In the genomic region with DNA sequence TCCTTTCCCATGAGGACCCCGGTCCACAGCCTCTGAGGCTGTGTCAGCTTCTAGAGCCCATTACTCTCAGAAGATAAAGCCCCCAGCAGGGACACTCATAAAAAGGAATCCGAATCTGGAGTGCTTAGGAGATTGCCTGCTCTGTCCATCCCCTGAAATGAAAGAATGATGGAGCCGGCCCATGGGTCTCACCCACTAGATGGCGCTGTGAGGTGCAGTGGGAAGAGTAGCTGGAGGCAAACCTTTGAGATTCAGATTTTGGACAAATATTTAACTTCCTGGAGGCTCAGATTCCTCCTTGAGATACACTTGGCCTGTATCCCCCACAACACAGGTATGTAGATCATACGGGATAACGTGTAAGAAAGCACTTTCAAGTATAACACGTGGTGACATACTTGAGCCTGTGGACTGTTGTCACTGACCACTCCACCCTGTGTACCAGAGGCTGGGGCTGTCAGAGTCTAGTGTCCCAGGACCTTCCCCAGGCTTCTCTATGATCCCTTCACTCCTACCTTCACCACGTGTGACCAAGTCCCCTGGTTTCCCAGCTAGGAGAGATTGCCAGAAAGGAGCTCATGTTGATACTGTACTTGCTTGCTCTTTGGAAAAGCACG, we compare ENCODE assay signal across 8 cellular contexts. TPM values are rescaled to one million over a fixed set of nuclear protein-coding genes. Genes with fewer than 3 reads are reported as not detected.
DNase-seq lines count a peak whose midpoint lies in the region; ATAC-seq, FAIRE-seq and TF ChIP-seq lines count a peak whose summit lies in the region.

No MANE protein-coding gene starts in this region.

- H2BK120ac ChIP-seq in H1 (replicated peaks; ENCODE audit: low read depth, low read length): no peak overlapping the region

- H2BK20ac ChIP-seq in H1 (ENCODE audit: low read length): no peak overlapping the region

- peak; percentile 88 for TF ChIP-seq CTCF in C4-2B (conservative IDR thresholded peaks at IDR 0.05)
- TF ChIP-seq CTCF in HFFc6 (IDR thresholded peaks at IDR 0.05): peak; percentile 89
- TF ChIP-seq CTCF in H1 (IDR thresholded peaks at IDR 0.05; ENCODE audit: control extremely low read depth in 1 of 3, insufficient read depth in 1 of 3, low read depth in 1 of 3, low read length in 3 of 3): peak; percentile 69 to 84 (median 80)
- peak; percentile 68 for TF ChIP-seq CTCF in progenitor cell of endocrine pancreas (IDR thresholded peaks at IDR 0.05; ENCODE audit: unreplicated experiment)
- no peak for TF ChIP-seq CTCF in lower leg skin (IDR thresholded peaks at IDR 0.05)
- TF ChIP-seq CTCF in tibial nerve (IDR thresholded peaks at IDR 0.05): peak in 2 of 5 experiments; percentile 24 to 41

- intact Hi-C loops in lower leg skin (cut with DNase I; ENCODE audit: low total_unique reads): no loop called here

- no peak overlapping the region for H3K18ac ChIP-seq in H1 (ENCODE audit: extremely low read depth, low read length)

- no peaks in the 10 kb centered on the region for H3K79me2 ChIP-seq in H1 (ENCODE audit: control insufficient read depth in 1 of 2, insufficient read depth in 2 of 2, low read length in 2 of 2)

- H3K4me3 Mint-ChIP-seq in HFFc6 (no peak overlapping the region), progenitor cell of endocrine pancreas (ENCODE audit: low read depth) (no peak overlapping the region)
- no peak overlapping the region for H3K4me3 Mint-ChIP-seq in activated CD4-positive, alpha-beta T cell treated with anti-CD3 and anti-CD28 coated beads, Interleukin-2, amount 10 ng/mL, durations not matched to agents 7 days and 5 days

- H3K79me1 ChIP-seq in H1 (ENCODE audit: low read depth, low read length): no peaks in the 10 kb centered on the region

- H3K9ac ChIP-seq in H1 (replicated peaks in 1 of 4; ENCODE audit: extremely low read depth in 1 of 4, low read depth in 3 of 4, low read length in 3 of 4): no peak overlapping the region

- H2AK5ac ChIP-seq in H1 (ENCODE audit: low read depth, low read length): no peak overlapping the region

- no peak overlapping the region for H3K14ac ChIP-seq in H1 (ENCODE audit: insufficient read length)

- ATAC-seq in HG03175 (IDR thresholded peaks at IDR 0.05; ENCODE audit: unreplicated experiment): no peak

- H4K91ac ChIP-seq in H1 (replicated peaks; ENCODE audit: insufficient read length, low read length): no peak overlapping the region

- DNase-seq in HFFc6 (peak; percentile 11), H1 (ENCODE audit: low read depth in 1 of 2, low spot score in 2 of 2) (peak in 1 of 2 experiments; percentile 91), progenitor cell of endocrine pancreas (ENCODE audit: low spot score, unreplicated experiment) (peak; percentile 14), lower leg skin (ENCODE audit: low spot score in 2 of 2) (no peak), tibial nerve (ENCODE audit: low spot score in 2 of 2) (no peak)
- peak; percentile 75 for DNase-seq in activated CD4-positive, alpha-beta T cell treated with anti-CD3 and anti-CD28 coated beads, Interleukin-2, amount 10 ng/mL, durations not matched to agents 7 days and 5 days

- TF ChIP-seq EP300 in H1 (IDR thresholded peaks at IDR 0.05; ENCODE audit: borderline replicate concordance in 1 of 2, low read depth in 2 of 2, low read length in 2 of 2) (no peak), tibial nerve (IDR thresholded peaks at IDR 0.05) (no peak)

- CTCF ChIA-PET in activated CD4-positive, alpha-beta T cell treated with anti-CD3 and anti-CD28 coated beads, Interleukin-2, amount 10 ng/mL, durations not matched to agents 7 days and 5 days (lab: Charles Lee): interaction anchor here (0.5 to 4.3 kb wide), 11 partner anchors 11 to 387 kb away, joined by 3 to 42 read pairs (median 3); a partner anchor contains a TSS
- CTCF ChIA-PET in H1 (lab: Charles Lee; ENCODE audit: partially characterized antibody): interaction anchor here (0.6 to 7.2 kb wide), 30 partner anchors 8 to 1269 kb away, joined by 3 to 110 read pairs (median 5); no protein-coding TSS in a partner anchor

- no peak overlapping the region for H3K27ac Mint-ChIP-seq in HFFc6
- peak overlapping the region; percentile 79 for H3K27ac Mint-ChIP-seq in activated CD4-positive, alpha-beta T cell treated with anti-CD3 and anti-CD28 coated beads, Interleukin-2, amount 10 ng/mL, durations not matched to agents 7 days and 5 days
- no peak overlapping the region for H3K27ac Mint-ChIP-seq in progenitor cell of endocrine pancreas

- H3K4me1 Mint-ChIP-seq in HFFc6 (ENCODE audit: low read depth) (no peaks in the 10 kb centered on the region; the same call in 1 of the 2 replicates), progenitor cell of endocrine pancreas (ENCODE audit: low read depth) (no peaks in the 10 kb centered on the region)
- H3K4me1 Mint-ChIP-seq in activated CD4-positive, alpha-beta T cell treated with anti-CD3 and anti-CD28 coated beads, Interleukin-2, amount 10 ng/mL, durations not matched to agents 7 days and 5 days: peaks cover 9% of the 10 kb centered on the region

- no peak overlapping the region for H2BK15ac ChIP-seq in H1 (ENCODE audit: low read length)

- H3K27me3 ChIP-seq in H1 (replicated peaks in 1 of 4; ENCODE audit: control insufficient read depth in 3 of 4, extremely low read depth in 1 of 4, insufficient read depth in 3 of 4, low read length in 3 of 4): peaks cover 0 to 3% (median under 1%) of the 10 kb centered on the region in 4 experiments; a peak in 3 of 7 replicates
- no peaks in the 10 kb centered on the region for H3K27me3 ChIP-seq in tibial nerve

- no peaks in the 10 kb centered on the region for H3K9me3 Mint-ChIP-seq in HFFc6
- H3K9me3 Mint-ChIP-seq in activated CD4-positive, alpha-beta T cell treated with anti-CD3 and anti-CD28 coated beads, Interleukin-2, amount 10 ng/mL, durations not matched to agents 7 days and 5 days: peaks cover 12% of the 10 kb centered on the region
- H3K9me3 Mint-ChIP-seq in progenitor cell of endocrine pancreas (ENCODE audit: low read depth): peaks cover 4% of the 10 kb centered on the region

- TF ChIP-seq RAD21 in H1 (IDR thresholded peaks at IDR 0.05 in 1 of 2, conservative IDR thresholded peaks at IDR 0.05 in 1 of 2; ENCODE audit: low read depth in 2 of 2, low read length in 2 of 2): peak; percentile 42 to 55

- 32% methylated on average over 9 of the region's 9 CpGs; no CpG with 5 or more reads in 1 of the 2 experiments for WGBS in H1 (ENCODE audit: extremely low coverage in 1 of 2, insufficient coverage in 1 of 2, insufficient read length in 1 of 2, insufficient replicate concordance in 2 of 2, low coverage in 1 of 2, low lambda C conversion rate in 2 of 2, missing lambda C conversion rate in 1 of 2), 2 experiments
- WGBS in lower leg skin, 2 donors: 63% methylated on average over 9 of the region's 9 CpGs
- WGBS in tibial nerve, 2 donors: 43 to 46% methylated on average over 9 of the region's 9 CpGs

- no peak overlapping the region for H3K4me2 ChIP-seq in H1 (ENCODE audit: insufficient read depth in 1 of 2, low read depth in 2 of 2, low read length in 2 of 2)

- H2BK5ac ChIP-seq in H1 (ENCODE audit: low read depth, low read length): no peak overlapping the region

- H3K4me1 ChIP-seq in H1 (replicated peaks in 1 of 4; ENCODE audit: control insufficient read depth in 3 of 4, insufficient read depth in 4 of 4, low read length in 3 of 4) (peaks cover 0 to 7% (median 0%) of the 10 kb centered on the region in 4 experiments; a peak in 2 of 7 replicates), tibial nerve (no peaks in the 10 kb centered on the region)

- H3K36me3 Mint-ChIP-seq in HFFc6 (ENCODE audit: low read depth) (no peaks in the 10 kb centered on the region), progenitor cell of endocrine pancreas (ENCODE audit: insufficient read depth) (no peaks in the 10 kb centered on the region)
- H3K36me3 Mint-ChIP-seq in activated CD4-positive, alpha-beta T cell treated with anti-CD3 and anti-CD28 coated beads, Interleukin-2, amount 10 ng/mL, durations not matched to agents 7 days and 5 days (ENCODE audit: low read depth): peaks cover 15% of the 10 kb centered on the region

- no peaks in the 10 kb centered on the region for H3K9me3 ChIP-seq in H1 (ENCODE audit: insufficient read depth in 2 of 2, low read depth in 1 of 2, low read length in 1 of 2)
- H3K9me3 ChIP-seq in tibial nerve: peaks cover 0 to 9% (median 0%) of the 10 kb centered on the region in 4 donors

- no peak overlapping the region for H3K4me3 ChIP-seq in H1 (ENCODE audit: extremely low read depth in 1 of 4, insufficient read depth in 2 of 4, low read depth in 3 of 4, low read length in 4 of 4)
- no peak overlapping the region for H3K4me3 ChIP-seq in lower leg skin (ENCODE audit: low read depth, poor library complexity, severe bottlenecking)
- no peak overlapping the region for H3K4me3 ChIP-seq in tibial nerve

- TF ChIP-seq POLR2A in H1 (IDR thresholded peaks at IDR 0.05; ENCODE audit: control extremely low read depth in 1 of 2, low read depth in 2 of 2, low read length in 2 of 2) (no peak), lower leg skin (IDR thresholded peaks at IDR 0.05) (no peak), tibial nerve (IDR thresholded peaks at IDR 0.05) (no peak)

- H3K36me3 ChIP-seq in H1 (ENCODE audit: control insufficient read depth in 2 of 4, insufficient read depth in 4 of 4, low read length in 3 of 4) (no peaks in the 10 kb centered on the region), tibial nerve (peaks cover 0 to 9% (median 0%) of the 10 kb centered on the region in 3 donors)

- H2AFZ ChIP-seq in H1 (ENCODE audit: low read length): peak overlapping the region; percentile 94; the same call in 1 of the 2 replicates

- H4K5ac ChIP-seq in H1 (ENCODE audit: insufficient read length, low read depth, low read length): peak overlapping the region; percentile 34

- no peaks in the 10 kb centered on the region for H4K20me1 ChIP-seq in H1 (replicated peaks in 1 of 2; ENCODE audit: control insufficient read depth in 1 of 2, insufficient read depth in 2 of 2, low read length in 2 of 2)

- no peak overlapping the region for H3K4ac ChIP-seq in H1 (replicated peaks; ENCODE audit: insufficient read length, low read depth, low read length)

- H3K23me2 ChIP-seq in H1 (ENCODE audit: low read depth, low read length): no peaks in the 10 kb centered on the region

- no peak overlapping the region for H3K23ac ChIP-seq in H1 (ENCODE audit: insufficient read length)

- H3K27me3 Mint-ChIP-seq in HFFc6 (ENCODE audit: insufficient read depth) (no peaks in the 10 kb centered on the region; the same call in 1 of the 2 replicates), progenitor cell of endocrine pancreas (peaks cover 27% of the 10 kb centered on the region)
- H3K27me3 Mint-ChIP-seq in activated CD4-positive, alpha-beta T cell treated with anti-CD3 and anti-CD28 coated beads, Interleukin-2, amount 10 ng/mL, durations not matched to agents 7 days and 5 days: peaks cover 3% of the 10 kb centered on the region

- no peak overlapping the region; the same call in 1 of the 2 replicates for H2BK12ac ChIP-seq in H1 (ENCODE audit: low read depth, low read length)

- H3K27ac ChIP-seq in C4-2B (no peak overlapping the region), H1 (ENCODE audit: low read depth, low read length) (no peak overlapping the region), tibial nerve (no peak overlapping the region)

- peak; percentile 58 for FAIRE-seq in H1 (lab: Jason Lieb, UNC)

- no peak overlapping the region for H3K56ac ChIP-seq in H1 (replicated peaks; ENCODE audit: insufficient read length, low read depth, low read length)

- H4K8ac ChIP-seq in H1 (ENCODE audit: extremely low read depth, insufficient read depth, low read length): 0 out of 2 replicates have a peak overlapping the region, but pooled peaks have one; percentile 64

- POLR2A ChIA-PET in activated CD4-positive, alpha-beta T cell treated with anti-CD3 and anti-CD28 coated beads, Interleukin-2, amount 10 ng/mL, durations not matched to agents 7 days and 5 days (lab: Charles Lee): interaction anchor here (0.5 to 0.6 kb wide), 2 partner anchors 88 to 186 kb away, joined by 3 to 8 read pairs; no protein-coding TSS in a partner anchor
- POLR2A ChIA-PET in H1 (lab: Charles Lee; ENCODE audit: partially characterized antibody): no interaction called here

RNA-seq across cellular contexts. Expression of a gene that starts 32.3 kb away (rescaled TPM):
- 10 to 100 TPM in 2 of 6 experiments, 1 to 10 TPM in 4; 8.4 to 10.9 (median 9.6) TPM for total RNA-seq in HFFc6 (2021; fragmentation: NEBNext Ultra II Directional; extraction: Animal tissue kit (Norgen Biotek cat#: 25700))
- total RNA-seq in activated CD4-positive, alpha-beta T cell treated with anti-CD3 and anti-CD28 coated beads, Interleukin-2, amount 10 ng/mL, durations not matched to agents 7 days and 5 days: 10 to 100 TPM; 26.6 to 31.8 TPM
- total RNA-seq in H1 (2021; fragmentation: NEBNext Ultra II Directional; extraction: Animal tissue kit (Norgen Biotek cat#: 25700)): 4.7 and 5.6 TPM in 2 replicates
- 3.2 and 4.6 TPM in 2 replicates for polyA plus RNA-seq in H1 (2011; rRNA removed)
- polyA plus RNA-seq in H1 (2011; cell fraction: cytosol; rRNA removed): 4.0 TPM
- polyA plus RNA-seq in H1 (2011; cell fraction: nucleus; rRNA removed): 3.5 TPM
- 4.1 to 6.8 TPM (median 5.0 TPM) in 4 replicates for polyA plus RNA-seq in H1 (2012, experiment 1 of 2)
- 1.3 TPM for polyA plus RNA-seq in H1 (2012, experiment 2 of 2)
- 4.5 TPM for polyA plus RNA-seq in H1 (2013, experiment 1 of 2)
- 4.1 TPM for polyA plus RNA-seq in H1 (2013, experiment 2 of 2)
- 7.5 and 10.7 TPM in 2 replicates for polyA minus RNA-seq in H1 (2011; rRNA and poly(A)+ RNA removed)
- polyA minus RNA-seq in H1 (2011; cell fraction: cytosol; rRNA and poly(A)+ RNA removed): 2.9 TPM
- polyA minus RNA-seq in H1 (2011; cell fraction: nucleus; rRNA and poly(A)+ RNA removed): 8.4 TPM
- total RNA-seq in progenitor cell of endocrine pancreas: 14.2 and 15.6 TPM in 2 replicates
- 10 to 100 TPM; 28.6 to 51.6 (median 38.7) TPM for total RNA-seq in lower leg skin
- 10 to 100 TPM; 16.7 to 30.9 (median 19.7) TPM for total RNA-seq in tibial nerve

RNA-seq across cellular contexts. Expression of a gene that starts 37.0 kb away (rescaled TPM):
- 100 to 1,000 TPM in 4 of 6 experiments, 10 to 100 TPM in 2; 51.0 to 173 (median 158) TPM for total RNA-seq in HFFc6 (2021; fragmentation: NEBNext Ultra II Directional; extraction: Animal tissue kit (Norgen Biotek cat#: 25700))
- total RNA-seq in activated CD4-positive, alpha-beta T cell treated with anti-CD3 and anti-CD28 coated beads, Interleukin-2, amount 10 ng/mL, durations not matched to agents 7 days and 5 days: under 1 TPM in 1 of 2 experiments, not detected in 1; 0.05 TPM
- not detected in 2 replicates for total RNA-seq in H1 (2021; fragmentation: NEBNext Ultra II Directional; extraction: Animal tissue kit (Norgen Biotek cat#: 25700))
- polyA plus RNA-seq in H1 (2011; rRNA removed): 0.03 TPM in 2 replicates
- polyA plus RNA-seq in H1 (2011; cell fraction: cytosol; rRNA removed): 0.03 TPM
- not detected for polyA plus RNA-seq in H1 (2011; cell fraction: nucleus; rRNA removed)
- polyA plus RNA-seq in H1 (2012, experiment 1 of 2): not detected in 4 replicates
- 0.07 TPM for polyA plus RNA-seq in H1 (2012, experiment 2 of 2)
- 0.04 TPM for polyA plus RNA-seq in H1 (2013, experiment 1 of 2)
- 0.04 TPM for polyA plus RNA-seq in H1 (2013, experiment 2 of 2)
- 0.03 and 0.05 TPM in 2 replicates for polyA minus RNA-seq in H1 (2011; rRNA and poly(A)+ RNA removed)
- not detected for polyA minus RNA-seq in H1 (2011; cell fraction: cytosol; rRNA and poly(A)+ RNA removed)
- not detected for polyA minus RNA-seq in H1 (2011; cell fraction: nucleus; rRNA and poly(A)+ RNA removed)
- total RNA-seq in progenitor cell of endocrine pancreas: 0.29 and 0.38 TPM in 2 replicates
- total RNA-seq in lower leg skin: 1 to 10 TPM in 3 of 4 donors, under 1 TPM in 1; 0.27 to 2.9 (median 1.6) TPM
- not detected for total RNA-seq in tibial nerve

RNA-seq across cellular contexts. Expression of a gene that starts 47.9 kb away (rescaled TPM):
- not detected for total RNA-seq in HFFc6 (2021; fragmentation: NEBNext Ultra II Directional; extraction: Animal tissue kit (Norgen Biotek cat#: 25700))
- total RNA-seq in activated CD4-positive, alpha-beta T cell treated with anti-CD3 and anti-CD28 coated beads, Interleukin-2, amount 10 ng/mL, durations not matched to agents 7 days and 5 days: 1 to 10 TPM; 2.2 to 2.9 TPM
- total RNA-seq in H1 (2021; fragmentation: NEBNext Ultra II Directional; extraction: Animal tissue kit (Norgen Biotek cat#: 25700)): not detected in 2 replicates
- not detected in 2 replicates for polyA plus RNA-seq in H1 (2011; rRNA removed)
- polyA plus RNA-seq in H1 (2011; cell fraction: cytosol; rRNA removed): not detected
- polyA plus RNA-seq in H1 (2011; cell fraction: nucleus; rRNA removed): not detected
- not detected in 4 replicates for polyA plus RNA-seq in H1 (2012, experiment 1 of 2)
- polyA plus RNA-seq in H1 (2012, experiment 2 of 2): not detected
- polyA plus RNA-seq in H1 (2013, experiment 1 of 2): not detected
- not detected for polyA plus RNA-seq in H1 (2013, experiment 2 of 2)
- not detected in 2 replicates for polyA minus RNA-seq in H1 (2011; rRNA and poly(A)+ RNA removed)
- not detected for polyA minus RNA-seq in H1 (2011; cell fraction: cytosol; rRNA and poly(A)+ RNA removed)
- not detected for polyA minus RNA-seq in H1 (2011; cell fraction: nucleus; rRNA and poly(A)+ RNA removed)
- total RNA-seq in progenitor cell of endocrine pancreas: not detected in 2 replicates
- under 1 TPM in 1 of 4 donors, not detected in 3; 0.08 TPM for total RNA-seq in lower leg skin
- total RNA-seq in tibial nerve: not detected

Comparison
In these comparisons a context has a peak if more than half of its experiments do, and no peak if none do; other contexts are left out.
1. CTCF ChIP-seq: peak in C4-2B (single experiment), HFFc6 (single experiment), H1 (3 of 3) and progenitor cell of endocrine pancreas (single experiment); none in lower leg skin (0 of 3).
2. DNase-seq: peak in HFFc6 (single experiment), activated CD4-positive, alpha-beta T cell treated with anti-CD3 and anti-CD28 coated beads, Interleukin-2, amount 10 ng/mL, durations not matched to agents 7 days and 5 days (single experiment) and progenitor cell of endocrine pancreas (single experiment); none in lower leg skin (0 of 2) and tibial nerve (0 of 2).
3. RNA of a gene that starts 37.0 kb away (total RNA-seq): 51.0 to 173 TPM in HFFc6; 0.27 to 2.9 TPM in lower leg skin, 0.29 to 0.38 TPM in progenitor cell of endocrine pancreas, not detected in H1, 0.05 TPM in activated CD4-positive, alpha-beta T cell treated with anti-CD3 and anti-CD28 coated beads, Interleukin-2, amount 10 ng/mL, durations not matched to agents 7 days and 5 days and not detected in tibial nerve; every median in the first group is over 10 times any median in the second.